22 cellular contexts compared by ENCODE assay signal in genomic region chr1:11204396-11205190, GRCh38. TPM values are rescaled to one million over a fixed set of nuclear protein-coding genes. Genes with fewer than 3 reads are reported as not detected.
"Had no signal": no experiment of that assay in that cellular context is flagged by ENCODE, and none has a peak within 500 bp of the region (broad histone marks: within the 10 kb centered on the region; RNA-seq: fewer than 3 reads in every experiment).

No MANE protein-coding gene starts in this region.

- H3K4me1 ChIP-seq: adrenal gland, right atrium auricular region had no signal

- H3K4me3 ChIP-seq: adrenal gland, ascending aorta, esophagus muscularis mucosa, heart left ventricle, lung, right atrium auricular region, skin epidermis, tibial artery had no signal

- H3K9me3 ChIP-seq: adrenal gland, ascending aorta, esophagus muscularis mucosa, heart left ventricle, right atrium auricular region, tibial artery had no signal

- H3K27me3 ChIP-seq: adrenal gland, ascending aorta, brain microvascular endothelial cell, esophagus muscularis mucosa, heart left ventricle, right atrium auricular region, tibial artery had no signal

- DNase-seq: activated T-cell treated with anti-CD3 and anti-CD28 coated beads, Interleukin-2, amount 50 U/mL, for 1 hour; adrenal gland; brain microvascular endothelial cell; effector memory CD4-positive, alpha-beta T cell; heart left ventricle; left cardiac atrium; naive thymus-derived CD4-positive, alpha-beta T cell; stimulated activated CD4-positive, alpha-beta T cell treated with anti-CD3 and anti-CD28 coated beads, Interleukin-1b, Interleukin-23, amount 100 ng/mL, for 48 hours; stimulated activated naive CD8-positive, alpha-beta T cell treated with anti-CD3 and anti-CD28 coated beads, Interleukin-15, amount 100 ng/mL, for 72 hours; T-helper 1 cell; T-helper 9 cell; tibial artery had no signal

- H3K27ac ChIP-seq: adrenal gland, ascending aorta, brain microvascular endothelial cell, esophagus muscularis mucosa, heart left ventricle, right atrium auricular region, skin epidermis, tibial artery had no signal

- ATAC-seq: activated naive CD4-positive, alpha-beta T cell treated with anti-CD3 and anti-CD28 coated beads, Interleukin-2, amount 50 U/mL, for 72 hours; heart left ventricle; naive thymus-derived CD4-positive, alpha-beta T cell; stimulated activated effector memory CD8-positive, alpha-beta T cell treated with anti-CD3 and anti-CD28 coated beads, Interleukin-12 subunit alpha, Interleukin-12 subunit beta, amount 100 ng/mL, for 72 hours; stimulated activated naive CD8-positive, alpha-beta T cell treated with anti-CD3 and anti-CD28 coated beads, Interleukin-15, amount 100 ng/mL, for 72 hours; WTC11 had no signal

RNA-seq across cellular contexts. Expression of gene ANGPTL7, which starts 15.4 kb away (rescaled TPM):
- total RNA-seq: activated naive CD4-positive, alpha-beta T cell treated with anti-CD3 and anti-CD28 coated beads, Interleukin-2, amount 50 U/mL, for 72 hours; dermis microvascular lymphatic vessel endothelial cell; naive thymus-derived CD4-positive, alpha-beta T cell; osteoblast; WTC11 had no signal
- polyA plus RNA-seq: naive thymus-derived CD4-positive, alpha-beta T cell had no signal
